Comparison of ENCODE assay signal across 30 cellular contexts in the genomic region with DNA sequence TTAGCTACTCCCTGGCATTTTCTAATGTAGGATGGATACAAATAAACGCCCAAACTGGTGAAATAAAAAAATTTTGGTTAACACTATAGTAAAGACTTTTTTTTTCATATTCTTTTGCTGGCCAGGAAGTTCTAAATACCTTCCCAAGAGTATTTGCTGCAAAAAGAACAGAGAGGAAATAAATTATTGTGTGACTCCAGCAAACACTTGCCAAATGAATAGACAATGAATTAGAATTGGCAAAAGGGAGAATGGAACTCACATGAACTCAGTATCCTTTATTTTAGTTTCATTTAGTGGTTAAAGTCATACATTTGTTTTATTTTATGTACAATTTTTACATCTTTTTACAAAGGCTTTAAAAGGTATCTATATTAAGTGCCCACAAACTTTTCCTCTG.
"Had no signal": no experiment of that assay in that cellular context is flagged by ENCODE, and none has a peak within 500 bp of the region (broad histone marks: within the 10 kb centered on the region; RNA-seq: fewer than 3 reads in every experiment).

No MANE protein-coding gene starts in this region.

- ATAC-seq: activated CD4-positive, CD25-positive, alpha-beta regulatory T cell treated with anti-CD3 and anti-CD28 coated beads, Interleukin-2, amount 50 U/mL, for 24 hours; activated CD8-positive, alpha-beta T cell treated with anti-CD3 and anti-CD28 coated beads for 36 hours; activated naive CD8-positive, alpha-beta T cell treated with anti-CD3 and anti-CD28 coated beads, Interleukin-2, amount 50 U/mL, for 24 hours; activated T-cell treated with anti-CD3 and anti-CD28 coated beads, Interleukin-2, amount 50 U/mL, for 4 hours; body of pancreas; esophagus mucosa; foreskin keratinocyte; gastrocnemius medialis; T-helper 17 cell had no signal

- DNase-seq: activated B cell treated with CpG ODN at 0.5 μM for 24 hours; activated CD4-positive, alpha-beta T cell treated with anti-CD3 and anti-CD28 coated beads for 48 hours; activated CD4-positive, alpha-beta T cell treated with anti-CD3 and anti-CD28 coated beads, Interleukin-2, amount 50 U/mL, for 1 hour; activated CD4-positive, alpha-beta T cell treated with anti-CD3 and anti-CD28 coated beads, Interleukin-2, amount 50 U/mL, for 48 hours; activated CD8-positive, alpha-beta memory T cell treated with anti-CD3 and anti-CD28 coated beads for 24 hours; activated CD8-positive, alpha-beta T cell treated with anti-CD3 and anti-CD28 coated beads for 36 hours; activated effector memory CD4-positive, alpha-beta T cell treated with anti-CD3 and anti-CD28 coated beads, Interleukin-2, amount 50 U/mL, for 16 hours; activated naive CD4-positive, alpha-beta T cell treated with anti-CD3 and anti-CD28 coated beads for 36 hours; activated naive CD8-positive, alpha-beta T cell treated with anti-CD3 and anti-CD28 coated beads for 36 hours; activated naive CD8-positive, alpha-beta T cell treated with anti-CD3 and anti-CD28 coated beads, Interleukin-2, amount 50 U/mL, for 24 hours; activated T-cell treated with anti-CD3 and anti-CD28 coated beads, Interleukin-2, amount 50 U/mL, for 4 hours; adrenal gland; amygdala; aorta; body of pancreas; caudate nucleus; cortex of kidney; dorsolateral prefrontal cortex; effector memory CD4-positive, alpha-beta T cell; endodermal cell; foreskin keratinocyte; gastrocnemius medialis; SK-N-SH; SW 1271; T-helper 1 cell; T-helper 17 cell; T1000; WERI-Rb-1 had no signal

- H3K4me1 ChIP-seq: foreskin keratinocyte had no signal

- H3K27ac ChIP-seq: adrenal gland, body of pancreas, foreskin keratinocyte, gastrocnemius medialis, WERI-Rb-1 had no signal

- H3K9me3 ChIP-seq: adrenal gland, body of pancreas, gastrocnemius medialis, SK-N-SH had no signal

- H3K27me3 ChIP-seq: body of pancreas, dorsolateral prefrontal cortex, gastrocnemius medialis had no signal

- H3K36me3 ChIP-seq: adrenal gland, gastrocnemius medialis, WERI-Rb-1 had no signal

- H3K4me3 ChIP-seq: adrenal gland, body of pancreas, dorsolateral prefrontal cortex, gastrocnemius medialis had no signal
